In genomic region chr1:1069711-1070676, GRCh38 we compare ENCODE assay signal across 10 cellular contexts. TPM values are rescaled to one million over a fixed set of nuclear protein-coding genes. Genes with fewer than 3 reads are reported as not detected.
A peak's percentile ranks its signal among the peaks of the same experiment; 100 is the strongest.
DNase-seq lines count a peak whose midpoint lies in the region; ATAC-seq, FAIRE-seq and TF ChIP-seq lines count a peak whose summit lies in the region.
"Had no signal": no experiment of that assay in that cellular context is flagged by ENCODE, and none has a peak within 500 bp of the region (broad histone marks: within the 10 kb centered on the region; RNA-seq: fewer than 3 reads in every experiment).

No MANE protein-coding gene starts in this region.

- peak overlapping the region; percentile 76 to 88 for H3K27ac ChIP-seq in A549

- H3K27me3 ChIP-seq in kidney epithelial cell (ENCODE audit: control insufficient read depth, insufficient read depth, low read length), result peaks cover 3% of the 10 kb centered on the region

- peaks cover 33% of the 10 kb centered on the region for H3K4me1 Mint-ChIP-seq in activated B cell treated with CpG ODN at 0.5 μM for 24 hours

- H3K27ac Mint-ChIP-seq in activated B cell treated with CpG ODN at 0.5 μM for 24 hours, result peak overlapping the region; percentile 81

- no peaks in the 10 kb centered on the region for H3K36me3 ChIP-seq in kidney epithelial cell (ENCODE audit: control insufficient read depth, insufficient read depth, low read length)

- no peak for TF ChIP-seq POLR2A in A549 (IDR thresholded peaks at IDR 0.05; ENCODE audit: low read length)

- no peak for DNase-seq in A549 (ENCODE audit: low read depth in 1 of 2, low spot score in 1 of 2)
- DNase-seq in activated B cell treated with CpG ODN at 0.5 μM for 24 hours, result peak; percentile 45
- DNase-seq in kidney epithelial cell (ENCODE audit: low read depth), result no peak
- no peak for DNase-seq in retina
- no peak for DNase-seq in posterior vena cava (ENCODE audit: low spot score)
- DNase-seq in COR-L47 (lab: John Stamatoyannopoulos, UW), result no peak
- no peak for DNase-seq in NK-92 treated with Interleukin-12 subunit alpha and Interleukin-12 subunit beta, amount 100 ng/mL, for 24 hours (lab: John Stamatoyannopoulos, UW)
- DNase-seq: NCI-H1092 treated with DMSO at 0.1 percent for 48 hours had no signal

- 53% methylated on average over 8 of the region's 40 CpGs for WGBS in A549 (ENCODE audit: missing lambda C conversion rate)

- H3K4me2 ChIP-seq in A549, result peak overlapping the region; percentile 96

- intact Hi-C loops in activated B cell treated with CpG ODN at 0.5 μM for 24 hours (cut with micrococcal nuclease), result loop anchor here (1.0 to 2.0 kb wide), 3 partner anchors 11 to 131 kb away; partner anchors contain the start of gene C1orf159
- intact Hi-C loops in posterior vena cava (cut with DNase I), result no loop called here

- CTCF ChIA-PET in A549 (lab: Yijun Ruan, JAX) (interaction anchor here (1.3 to 3.0 kb wide), 4 partner anchors 10 to 89 kb away, joined by 3 to 11 read pairs (median 4); partner anchors contain the start of gene PERM1), activated B cell treated with CpG ODN at 0.5 μM for 24 hours (lab: Charles Lee) (interaction anchor here (0.9 to 2.5 kb wide), 3 partner anchors 37 to 222 kb away, joined by 3 to 10 read pairs (median 3); no protein-coding TSS in a partner anchor)

- FAIRE-seq in A549 (lab: Jason Lieb, UNC), result no peak

- POLR2A ChIA-PET in A549 (lab: Yijun Ruan, JAX), result interaction anchor here (1.1 to 1.2 kb wide), 3 partner anchors 10 to 50 kb away, joined by 3 read pairs; partner anchors contain the start of gene AGRN
- POLR2A ChIA-PET in activated B cell treated with CpG ODN at 0.5 μM for 24 hours (lab: Charles Lee), result interaction anchor here (0.7 to 1.5 kb wide), 5 partner anchors 11 to 37 kb away, joined by 3 to 8 read pairs (median 3); no protein-coding TSS in a partner anchor

- TF ChIP-seq CTCF in A549 (IDR thresholded peaks at IDR 0.05) (no peak), activated B cell treated with CpG ODN at 0.5 μM for 24 hours (IDR thresholded peaks at IDR 0.05) (no peak), kidney epithelial cell (IDR thresholded peaks at IDR 0.05; ENCODE audit: insufficient read depth, low read length, poor library complexity, severe bottlenecking) (no peak)

- peak overlapping the region; percentile 60 for H3K4me3 ChIP-seq in A549
- H3K4me3 ChIP-seq in kidney epithelial cell (ENCODE audit: low read depth, low read length), result peak overlapping the region; percentile 83

- H3K27me3 Mint-ChIP-seq in activated B cell treated with CpG ODN at 0.5 μM for 24 hours, result peaks cover 7% of the 10 kb centered on the region

- no peaks in the 10 kb centered on the region for H3K9me3 Mint-ChIP-seq in activated B cell treated with CpG ODN at 0.5 μM for 24 hours
- H3K9me3 Mint-ChIP-seq: activated naive CD4-positive, alpha-beta T cell treated with anti-CD3 and anti-CD28 coated beads, Interleukin-2, amount 50 U/mL, for 72 hours had no signal

- TF ChIP-seq RAD21 in A549 (conservative IDR thresholded peaks at IDR 0.05 in 1 of 2, IDR thresholded peaks at IDR 0.05 in 1 of 2), result no peak

- peaks cover 33% of the 10 kb centered on the region for H3K4me1 ChIP-seq in A549

- TF ChIP-seq EP300 in A549 (IDR thresholded peaks at IDR 0.05), result no peak

- H3K9me3 ChIP-seq in A549, result no peaks in the 10 kb centered on the region

- peak overlapping the region; percentile 66 for H3K4me3 Mint-ChIP-seq in activated B cell treated with CpG ODN at 0.5 μM for 24 hours

- ATAC-seq in A549, result peak in 1 of 2 experiments; percentile 39; a peak in 3 of 6 replicates
- peak; percentile 9 for ATAC-seq in GM19035 (IDR thresholded peaks at IDR 0.05; ENCODE audit: unreplicated experiment)
- ATAC-seq in activated B cell treated with CpG ODN at 0.5 μM for 24 hours (ENCODE audit: low read depth), result peak; percentile 19

- peaks cover 1% of the 10 kb centered on the region for H3K36me3 Mint-ChIP-seq in activated B cell treated with CpG ODN at 0.5 μM for 24 hours (ENCODE audit: low read depth)
- H3K36me3 Mint-ChIP-seq: activated naive CD4-positive, alpha-beta T cell treated with anti-CD3 and anti-CD28 coated beads, Interleukin-2, amount 50 U/mL, for 72 hours had no signal

TF ChIP-seq in A549, 52 proteins besides CTCF, POLR2A, EP300 and RAD21:
- TF ChIP-seq TFCP2L1 (CRISPR knock-in tag; IDR thresholded peaks at IDR 0.05), result no peak
- no peak for TF ChIP-seq MAFK (IDR thresholded peaks at IDR 0.05; ENCODE audit: partially characterized antibody)
- no peak for TF ChIP-seq GATA3 (IDR thresholded peaks at IDR 0.05; ENCODE audit: borderline replicate concordance)
- no peak for TF ChIP-seq NR3C1 (IDR thresholded peaks at IDR 0.05)
- no peak for TF ChIP-seq ZNF302 (CRISPR knock-in tag; IDR thresholded peaks at IDR 0.05)
- TF ChIP-seq NPAS2 (CRISPR knock-in tag; IDR thresholded peaks at IDR 0.05; ENCODE audit: borderline replicate concordance), result no peak
- no peak for TF ChIP-seq KDM1A (IDR thresholded peaks at IDR 0.05; ENCODE audit: low read depth)
- no peak for TF ChIP-seq NFE2L2 (conservative IDR thresholded peaks at IDR 0.05; ENCODE audit: low read length)
- TF ChIP-seq ZC3H11A (IDR thresholded peaks at IDR 0.05), result no peak
- TF ChIP-seq ATOH8 (CRISPR knock-in tag; IDR thresholded peaks at IDR 0.05; ENCODE audit: low read depth), result no peak
- TF ChIP-seq, protein P1, sequence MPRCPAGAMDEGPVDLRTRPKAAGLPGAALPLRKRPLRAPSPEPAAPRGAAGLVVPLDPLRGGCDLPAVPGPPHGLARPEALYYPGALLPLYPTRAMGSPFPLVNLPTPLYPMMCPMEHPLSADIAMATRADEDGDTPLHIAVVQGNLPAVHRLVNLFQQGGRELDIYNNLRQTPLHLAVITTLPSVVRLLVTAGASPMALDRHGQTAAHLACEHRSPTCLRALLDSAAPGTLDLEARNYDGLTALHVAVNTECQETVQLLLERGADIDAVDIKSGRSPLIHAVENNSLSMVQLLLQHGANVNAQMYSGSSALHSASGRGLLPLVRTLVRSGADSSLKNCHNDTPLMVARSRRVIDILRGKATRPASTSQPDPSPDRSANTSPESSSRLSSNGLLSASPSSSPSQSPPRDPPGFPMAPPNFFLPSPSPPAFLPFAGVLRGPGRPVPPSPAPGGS (IDR thresholded peaks at IDR 0.05), result no peak
- no peak for TF ChIP-seq PHF8 (IDR thresholded peaks at IDR 0.05; ENCODE audit: borderline replicate concordance, low read depth)
- no peak for TF ChIP-seq CBX2 (IDR thresholded peaks at IDR 0.05; ENCODE audit: borderline replicate concordance, low read depth)

RNA-seq across cellular contexts. Expression of gene RNF223, which starts 4.1 kb away (rescaled TPM):
- polyA plus RNA-seq in A549 (2011; rRNA removed) (not detected in 2 replicates), A549 (2017; fragmentation: RNase III; extraction: RNeasy Plus Mini Kit Qiagen cat#74134 plus additional on column Dnase treatment) (0.08 TPM in 1 of 3 replicates, not detected in the others)
- polyA plus RNA-seq in A549 (2012; cell fraction: cytosol; rRNA removed), result 0.07 and 0.08 TPM in 2 replicates
- polyA plus RNA-seq in A549 (2012; cell fraction: nucleus; rRNA removed), result 0.12 TPM in 1 of 2 replicates, not detected in the other
- 0.08 TPM in 1 of 2 replicates, not detected in the other for polyA minus RNA-seq in A549 (2011; rRNA and poly(A)+ RNA removed)
- total RNA-seq in activated B cell treated with CpG ODN at 0.5 μM for 24 hours (not detected in 2 replicates), kidney epithelial cell (5.4 and 7.5 TPM in 2 replicates), posterior vena cava (not detected)
- total RNA-seq: activated naive CD4-positive, alpha-beta T cell treated with anti-CD3 and anti-CD28 coated beads, Interleukin-2, amount 50 U/mL, for 72 hours had no signal

RNA-seq across cellular contexts. Expression of gene C1orf159, which starts 45.9 kb away (rescaled TPM):
- polyA plus RNA-seq in A549 (2011; rRNA removed) (3.2 and 4.0 TPM in 2 replicates), A549 (2017; fragmentation: RNase III; extraction: RNeasy Plus Mini Kit Qiagen cat#74134 plus additional on column Dnase treatment) (8.8 to 10.4 TPM (median 10.2 TPM) in 3 replicates)
- polyA plus RNA-seq in A549 (2012; cell fraction: cytosol; rRNA removed), result 12.4 and 20.3 TPM in 2 replicates
- polyA plus RNA-seq in A549 (2012; cell fraction: nucleus; rRNA removed), result 71.3 and 92.0 TPM in 2 replicates
- 1.8 and 2.4 TPM in 2 replicates for polyA minus RNA-seq in A549 (2011; rRNA and poly(A)+ RNA removed)
- total RNA-seq in activated B cell treated with CpG ODN at 0.5 μM for 24 hours (20.8 and 26.5 TPM in 2 replicates), kidney epithelial cell (20.3 and 25.5 TPM in 2 replicates), posterior vena cava (1 to 10 TPM; 6.7 to 7.4 TPM)

RNA-seq across cellular contexts. Expression of gene AGRN, which starts 50.1 kb away (rescaled TPM):
- polyA plus RNA-seq in A549 (2011; rRNA removed) (23.9 and 34.9 TPM in 2 replicates), A549 (2017; fragmentation: RNase III; extraction: RNeasy Plus Mini Kit Qiagen cat#74134 plus additional on column Dnase treatment) (88.0 to 95.3 TPM (median 90.9 TPM) in 3 replicates)
- polyA plus RNA-seq in A549 (2012; cell fraction: cytosol; rRNA removed), result 54.0 and 72.0 TPM in 2 replicates
- polyA plus RNA-seq in A549 (2012; cell fraction: nucleus; rRNA removed), result 477 and 531 TPM in 2 replicates
- 27.8 and 31.7 TPM in 2 replicates for polyA minus RNA-seq in A549 (2011; rRNA and poly(A)+ RNA removed)
- total RNA-seq in activated B cell treated with CpG ODN at 0.5 μM for 24 hours (25.8 and 27.1 TPM in 2 replicates), kidney epithelial cell (479 and 617 TPM in 2 replicates), posterior vena cava (10 to 100 TPM; 18.8 to 26.8 TPM)

RNA-seq across cellular contexts. Expression of gene ISG15, which starts 56.7 kb away (rescaled TPM):
- polyA plus RNA-seq in A549 (2011; rRNA removed) (4.3 and 4.6 TPM in 2 replicates), A549 (2017; fragmentation: RNase III; extraction: RNeasy Plus Mini Kit Qiagen cat#74134 plus additional on column Dnase treatment) (11.2 to 17.6 TPM (median 11.2 TPM) in 3 replicates)
- polyA plus RNA-seq in A549 (2012; cell fraction: cytosol; rRNA removed), result 15.8 and 18.5 TPM in 2 replicates
- polyA plus RNA-seq in A549 (2012; cell fraction: nucleus; rRNA removed), result 21.1 and 23.1 TPM in 2 replicates
- polyA minus RNA-seq in A549 (2011; rRNA and poly(A)+ RNA removed), result 0.78 and 0.95 TPM in 2 replicates
- total RNA-seq in activated B cell treated with CpG ODN at 0.5 μM for 24 hours (25.8 and 28.9 TPM in 2 replicates), kidney epithelial cell (68.7 and 97.7 TPM in 2 replicates), posterior vena cava (10 to 100 TPM; 22.9 to 47.3 TPM)

Comparison
In these comparisons a context has a peak if more than half of its experiments do, and no peak if none do; other contexts are left out.
1. RNA of gene AGRN, which starts 50.1 kb away (total RNA-seq): 479 to 617 TPM in kidney epithelial cell; 25.8 to 27.1 TPM in activated B cell treated with CpG ODN at 0.5 μM for 24 hours and 18.8 to 26.8 TPM in posterior vena cava; every median in the first group is over 10 times any median in the second.